In the genomic region with DNA sequence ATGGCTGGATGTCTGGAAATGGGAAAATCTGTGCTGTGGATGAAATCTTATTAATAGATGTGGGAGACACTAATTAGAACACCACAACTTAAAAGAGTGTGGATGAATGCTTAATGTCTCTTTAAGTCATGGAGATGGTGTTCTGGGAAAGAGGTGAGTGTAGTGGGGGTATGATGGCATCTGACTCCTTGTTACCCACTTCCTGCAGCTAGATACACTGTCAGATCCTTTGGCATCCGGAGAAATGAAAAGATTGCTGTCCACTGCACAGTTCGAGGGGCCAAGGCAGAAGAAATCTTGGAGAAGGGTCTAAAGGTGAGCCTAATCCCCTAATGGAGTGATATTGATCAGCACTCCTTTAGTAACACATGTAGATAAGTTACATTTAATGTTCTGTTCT, we compare ENCODE assay signal across 10 cellular contexts. TPM values are rescaled to one million over a fixed set of nuclear protein-coding genes. Genes with fewer than 3 reads are reported as not detected.
DNase-seq lines count a peak whose midpoint lies in the region; ATAC-seq, FAIRE-seq and TF ChIP-seq lines count a peak whose summit lies in the region.
"Had no signal": no experiment of that assay in that cellular context is flagged by ENCODE, and none has a peak within 500 bp of the region (broad histone marks: within the 10 kb centered on the region; RNA-seq: fewer than 3 reads in every experiment).

No MANE protein-coding gene starts in this region.

- 55 to 64% methylated on average over 2 of the region's 2 CpGs for WGBS in body of pancreas, 2 donors

- FAIRE-seq in D721Med (lab: Jason Lieb, UNC), result no peak

- intact Hi-C loops in body of pancreas (cut with DNase I), result no loop called here

- CTCF ChIA-PET in activated CD4-positive, alpha-beta memory T cell treated with anti-CD3 and anti-CD28 coated beads, Interleukin-2, amount 10 ng/mL, durations not matched to agents 7 days and 5 days (lab: Charles Lee), result interaction anchor here (2.6 kb wide), 1 partner anchor 52 kb away, joined by 6 read pairs; no protein-coding TSS in a partner anchor

- H3K27me3 ChIP-seq in subcutaneous abdominal adipose tissue (ENCODE audit: control insufficient read depth in 5 of 5, insufficient read depth in 4 of 5, low read length in 5 of 5) (no peaks in the 10 kb centered on the region), body of pancreas (no peaks in the 10 kb centered on the region)
- H3K27me3 ChIP-seq: dorsolateral prefrontal cortex had no signal

- peaks cover 62% of the 10 kb centered on the region for H3K4me1 Mint-ChIP-seq in activated naive CD4-positive, alpha-beta T cell treated with anti-CD3 and anti-CD28 coated beads, Interleukin-2, amount 50 U/mL, for 24 hours
- peaks cover 65% of the 10 kb centered on the region for H3K4me1 Mint-ChIP-seq in activated CD4-positive, alpha-beta memory T cell treated with anti-CD3 and anti-CD28 coated beads, Interleukin-2, amount 10 ng/mL, durations not matched to agents 7 days and 5 days
- H3K4me1 Mint-ChIP-seq in glutamatergic neuron (ENCODE audit: low read depth, unreplicated experiment), result peaks cover 23% of the 10 kb centered on the region

- TF ChIP-seq CTCF in glutamatergic neuron (IDR thresholded peaks at IDR 0.05; ENCODE audit: partially characterized antibody, unreplicated experiment), result no peak
- no peak for TF ChIP-seq CTCF in D721Med (IDR thresholded peaks at IDR 0.05; ENCODE audit: insufficient read depth, missing control alignments)
- TF ChIP-seq CTCF in body of pancreas (IDR thresholded peaks at IDR 0.05), result no peak

- DNase-seq in activated naive CD4-positive, alpha-beta T cell treated with Interleukin-2 at 50 U/mL for 16 hours, result no peak
- DNase-seq in activated CD4-positive, alpha-beta memory T cell treated with anti-CD3 and anti-CD28 coated beads, Interleukin-2, amount 10 ng/mL, durations not matched to agents 7 days and 5 days, result no peak
- no peak for DNase-seq in glutamatergic neuron
- DNase-seq in D721Med (ENCODE audit: insufficient read length, low spot score), result no peak
- no peak for DNase-seq in body of pancreas
- no peak for DNase-seq in NCI-H774 (lab: John Stamatoyannopoulos, UW)
- DNase-seq: dorsolateral prefrontal cortex, NCI-H1930 had no signal

- H3K9me3 ChIP-seq in subcutaneous abdominal adipose tissue (ENCODE audit: control insufficient read depth in 5 of 5, low read length in 5 of 5) (no peaks in the 10 kb centered on the region), body of pancreas (no peaks in the 10 kb centered on the region)

- H3K27me3 Mint-ChIP-seq in activated naive CD4-positive, alpha-beta T cell treated with anti-CD3 and anti-CD28 coated beads, Interleukin-2, amount 50 U/mL, for 24 hours, result no peaks in the 10 kb centered on the region
- H3K27me3 Mint-ChIP-seq in activated CD4-positive, alpha-beta memory T cell treated with anti-CD3 and anti-CD28 coated beads, Interleukin-2, amount 10 ng/mL, durations not matched to agents 7 days and 5 days, result no peaks in the 10 kb centered on the region
- peaks cover 6% of the 10 kb centered on the region for H3K27me3 Mint-ChIP-seq in glutamatergic neuron (ENCODE audit: unreplicated experiment)

- POLR2A ChIA-PET in activated CD4-positive, alpha-beta memory T cell treated with anti-CD3 and anti-CD28 coated beads, Interleukin-2, amount 10 ng/mL, durations not matched to agents 7 days and 5 days (lab: Charles Lee), result interaction anchor here (0.9 to 3.3 kb wide), 2 partner anchors 9 to 165 kb away, joined by 3 to 17 read pairs; no protein-coding TSS in a partner anchor

- H3K27ac ChIP-seq in subcutaneous abdominal adipose tissue (ENCODE audit: low read depth, low read length), result peak overlapping the region; percentile 90
- H3K27ac ChIP-seq in body of pancreas, result peak overlapping the region in 2 of 4 donors; percentile 7 to 90
- H3K27ac ChIP-seq: dorsolateral prefrontal cortex had no signal

- peaks cover 33 to 58% (median 56%) of the 10 kb centered on the region in 5 donors for H3K36me3 ChIP-seq in subcutaneous abdominal adipose tissue (ENCODE audit: control insufficient read depth in 5 of 5, insufficient read depth in 5 of 5, low read length in 5 of 5)
- H3K36me3 ChIP-seq in body of pancreas (replicated peaks in 1 of 2; ENCODE audit: insufficient read depth in 1 of 2, low read depth in 2 of 2), result peaks cover 6 to 18% of the 10 kb centered on the region in 2 donors

- H3K27ac Mint-ChIP-seq in activated naive CD4-positive, alpha-beta T cell treated with anti-CD3 and anti-CD28 coated beads, Interleukin-2, amount 50 U/mL, for 24 hours, result peak overlapping the region; percentile 96
- peak overlapping the region; percentile 75 for H3K27ac Mint-ChIP-seq in activated CD4-positive, alpha-beta memory T cell treated with anti-CD3 and anti-CD28 coated beads, Interleukin-2, amount 10 ng/mL, durations not matched to agents 7 days and 5 days
- no peak overlapping the region for H3K27ac Mint-ChIP-seq in glutamatergic neuron (ENCODE audit: unreplicated experiment)

- H3K4me3 Mint-ChIP-seq in activated naive CD4-positive, alpha-beta T cell treated with anti-CD3 and anti-CD28 coated beads, Interleukin-2, amount 50 U/mL, for 24 hours, result peak overlapping the region; percentile 91
- peak overlapping the region; percentile 94 for H3K4me3 Mint-ChIP-seq in activated CD4-positive, alpha-beta memory T cell treated with anti-CD3 and anti-CD28 coated beads, Interleukin-2, amount 10 ng/mL, durations not matched to agents 7 days and 5 days
- H3K4me3 Mint-ChIP-seq in glutamatergic neuron (ENCODE audit: unreplicated experiment), result peak overlapping the region; percentile 98

- TF ChIP-seq POLR2A in body of pancreas (IDR thresholded peaks at IDR 0.05), result no peak

- H3K4me1 ChIP-seq in subcutaneous abdominal adipose tissue (ENCODE audit: control insufficient read depth in 5 of 5, insufficient read depth in 5 of 5, low read length in 5 of 5) (peaks cover 9 to 44% (median 40%) of the 10 kb centered on the region in 5 donors), body of pancreas (peaks cover 45% of the 10 kb centered on the region)

- ATAC-seq in body of pancreas, result no peak

- no peaks in the 10 kb centered on the region for H3K9me3 Mint-ChIP-seq in activated naive CD4-positive, alpha-beta T cell treated with anti-CD3 and anti-CD28 coated beads, Interleukin-2, amount 50 U/mL, for 24 hours
- no peaks in the 10 kb centered on the region for H3K9me3 Mint-ChIP-seq in activated CD4-positive, alpha-beta memory T cell treated with anti-CD3 and anti-CD28 coated beads, Interleukin-2, amount 10 ng/mL, durations not matched to agents 7 days and 5 days
- peaks cover 2% of the 10 kb centered on the region for H3K9me3 Mint-ChIP-seq in glutamatergic neuron (ENCODE audit: unreplicated experiment)

- H3K9ac ChIP-seq in subcutaneous abdominal adipose tissue (ENCODE audit: low read length in 5 of 5), result peak overlapping the region; percentile 82 to 98 (median 97)

- H3K4me3 ChIP-seq in subcutaneous abdominal adipose tissue (ENCODE audit: low read depth in 1 of 5, low read length in 5 of 5) (no peak overlapping the region), body of pancreas (no peak overlapping the region)

- H3K36me3 Mint-ChIP-seq in activated naive CD4-positive, alpha-beta T cell treated with anti-CD3 and anti-CD28 coated beads, Interleukin-2, amount 50 U/mL, for 24 hours, result peaks cover 52% of the 10 kb centered on the region
- peaks cover 65% of the 10 kb centered on the region for H3K36me3 Mint-ChIP-seq in activated CD4-positive, alpha-beta memory T cell treated with anti-CD3 and anti-CD28 coated beads, Interleukin-2, amount 10 ng/mL, durations not matched to agents 7 days and 5 days (ENCODE audit: low read depth)
- H3K36me3 Mint-ChIP-seq in glutamatergic neuron (ENCODE audit: unreplicated experiment), result no peaks in the 10 kb centered on the region

RNA-seq across cellular contexts. Expression of a gene that starts 2.0 kb away (rescaled TPM):
- total RNA-seq in activated CD4-positive, alpha-beta memory T cell treated with anti-CD3 and anti-CD28 coated beads, Interleukin-2, amount 10 ng/mL, durations not matched to agents 7 days and 5 days, result 1,000 to 10,000 TPM; 1,074 to 1,084 TPM
- total RNA-seq in glutamatergic neuron (ENCODE audit: unreplicated experiment), result 657 TPM
- total RNA-seq in body of pancreas, result 100 to 1,000 TPM; 553 to 720 TPM

RNA-seq across cellular contexts. Expression of a gene that starts 49.7 kb away (rescaled TPM):
- 10 to 100 TPM; 34.1 to 35.2 TPM for total RNA-seq in activated CD4-positive, alpha-beta memory T cell treated with anti-CD3 and anti-CD28 coated beads, Interleukin-2, amount 10 ng/mL, durations not matched to agents 7 days and 5 days
- 40.6 TPM for total RNA-seq in glutamatergic neuron (ENCODE audit: unreplicated experiment)
- 10 to 100 TPM; 22.6 to 28.0 TPM for total RNA-seq in body of pancreas
